Comparison of ENCODE assay signal across 18 cellular contexts in genomic region chr4:106614446-106614845, GRCh38.
A peak's percentile ranks its signal among the peaks of the same experiment; 100 is the strongest.
DNase-seq lines count a peak whose midpoint lies in the region; ATAC-seq and TF ChIP-seq lines count a peak whose summit lies in the region.
"Had no signal": no experiment of that assay in that cellular context is flagged by ENCODE, and none has a peak within 500 bp of the region (broad histone marks: within the 10 kb centered on the region; RNA-seq: fewer than 3 reads in every experiment).

No MANE protein-coding gene starts in this region.

- ATAC-seq in RWPE2 (ENCODE audit: low read depth), result peak; percentile 65; the same call in 2 of the 3 replicates
- ATAC-seq in natural killer cell, result no peak
- ATAC-seq: left lobe of liver had no signal

- H3K4me3 ChIP-seq in RWPE2 (ENCODE audit: severe bottlenecking) (no peak overlapping the region), epithelial cell of esophagus (ENCODE audit: low read length) (no peak overlapping the region)
- H3K4me3 ChIP-seq: adrenal gland; BLaER1 treated with 17β-estradiol and CSF1 and Interleukin-3, amounts not matched to agents 10 nM and 100 nM; SJCRH30 had no signal

- H3K27ac Mint-ChIP-seq in osteocyte (ENCODE audit: unreplicated experiment) (peak overlapping the region; percentile 76), natural killer cell (no peak overlapping the region)
- H3K27ac Mint-ChIP-seq: T-helper 2 cell treated with Interferon-gamma antibody and Interleukin-4, amounts not matched to agents 5 μg/mL and 100 μg/mL, for 36 hours had no signal

- H3K27me3 ChIP-seq in RWPE2 (ENCODE audit: insufficient read depth, poor library complexity, severe bottlenecking), result no peaks in the 10 kb centered on the region
- H3K27me3 ChIP-seq: adrenal gland; BLaER1 treated with 17β-estradiol and CSF1 and Interleukin-3, amounts not matched to agents 10 nM and 100 nM; SJCRH30 had no signal

- intact Hi-C loops in natural killer cell (cut with micrococcal nuclease), result no loop called here

- H3K9me3 Mint-ChIP-seq in osteocyte (ENCODE audit: unreplicated experiment), result no peaks in the 10 kb centered on the region
- H3K9me3 Mint-ChIP-seq in natural killer cell, result peaks cover 2 to 6% of the 10 kb centered on the region in 2 donors
- H3K9me3 Mint-ChIP-seq: T-helper 2 cell treated with Interferon-gamma antibody and Interleukin-4, amounts not matched to agents 5 μg/mL and 100 μg/mL, for 36 hours had no signal

- H3K36me3 ChIP-seq in RWPE2 (ENCODE audit: low read depth), result no peaks in the 10 kb centered on the region
- H3K36me3 ChIP-seq: adrenal gland; BLaER1 treated with 17β-estradiol and CSF1 and Interleukin-3, amounts not matched to agents 10 nM and 100 nM; SJCRH30 had no signal

- H3K27me3 Mint-ChIP-seq in osteocyte (ENCODE audit: unreplicated experiment) (peaks cover 2% of the 10 kb centered on the region), natural killer cell (ENCODE audit: low read depth in 2 of 2) (no peaks in the 10 kb centered on the region)

- no peaks in the 10 kb centered on the region for H3K9me3 ChIP-seq in RWPE2 (ENCODE audit: severe bottlenecking)
- H3K9me3 ChIP-seq: adrenal gland, SJCRH30 had no signal

- H3K27ac ChIP-seq in RWPE2 (ENCODE audit: poor library complexity, severe bottlenecking), result peak overlapping the region; percentile 6
- H3K27ac ChIP-seq: adrenal gland; BLaER1 treated with 17β-estradiol and CSF1 and Interleukin-3, amounts not matched to agents 10 nM and 100 nM; SJCRH30 had no signal

- H3K4me3 Mint-ChIP-seq in osteocyte (ENCODE audit: unreplicated experiment) (peak overlapping the region; percentile 68), natural killer cell (no peak overlapping the region)
- H3K4me3 Mint-ChIP-seq: T-helper 2 cell treated with Interferon-gamma antibody and Interleukin-4, amounts not matched to agents 5 μg/mL and 100 μg/mL, for 36 hours had no signal

- peaks cover 6% of the 10 kb centered on the region for H3K4me1 ChIP-seq in RWPE2 (ENCODE audit: insufficient read depth, poor library complexity, severe bottlenecking)
- H3K4me1 ChIP-seq: adrenal gland, SJCRH30 had no signal

- DNase-seq in ELR (ENCODE audit: low read depth) (peak; percentile 49), RWPE2 (ENCODE audit: low spot score) (no peak), epithelial cell of esophagus (ENCODE audit: low read depth) (peak; percentile 20), osteocyte (ENCODE audit: extremely low spot score, unreplicated experiment) (no peak), natural killer cell (no peak), anterior cingulate cortex (lab: John Stamatoyannopoulos, UW) (no peak), germinal center (ENCODE audit: low spot score) (no peak), A172 (ENCODE audit: low spot score) (no peak)
- DNase-seq: activated CD4-positive, alpha-beta T cell treated with anti-CD3 and anti-CD28 coated beads, Interleukin-2, amount 50 U/mL, for 4 hours; activated gamma-delta T cell; adrenal gland; NCI-H1694; NCI-H774; SJCRH30; stimulated activated CD8-positive, alpha-beta memory T cell treated with anti-CD3 and anti-CD28 coated beads, Interleukin-4, amount 100 ng/mL, for 48 hours had no signal

- H3K36me3 Mint-ChIP-seq in osteocyte (ENCODE audit: unreplicated experiment), result no peaks in the 10 kb centered on the region
- no peaks in the 10 kb centered on the region for H3K36me3 Mint-ChIP-seq in natural killer cell

- H3K4me1 Mint-ChIP-seq in osteocyte (ENCODE audit: unreplicated experiment) (peaks cover 31% of the 10 kb centered on the region), natural killer cell (no peaks in the 10 kb centered on the region)

- TF ChIP-seq CTCF in RWPE2 (IDR thresholded peaks at IDR 0.05; ENCODE audit: poor library complexity, severe bottlenecking), result no peak
- TF ChIP-seq CTCF in epithelial cell of esophagus (IDR thresholded peaks at IDR 0.05; ENCODE audit: insufficient read depth, low read depth, low read length, missing control alignments), result no peak
- TF ChIP-seq CTCF in osteocyte (IDR thresholded peaks at IDR 0.05), result no peak
- TF ChIP-seq CTCF in natural killer cell (IDR thresholded peaks at IDR 0.05), result no peak

Comparison
In these comparisons a context has a peak if more than half of its experiments do, and no peak if none do; other contexts are left out.
1. DNase-seq: peak in ELR (single experiment) and epithelial cell of esophagus (single experiment); none in RWPE2 (single experiment), osteocyte (single experiment), natural killer cell (single experiment), anterior cingulate cortex (0 of 58), germinal center (single experiment) and A172 (single experiment).